ENCODE assay signal across 19 cellular contexts in the genomic region with DNA sequence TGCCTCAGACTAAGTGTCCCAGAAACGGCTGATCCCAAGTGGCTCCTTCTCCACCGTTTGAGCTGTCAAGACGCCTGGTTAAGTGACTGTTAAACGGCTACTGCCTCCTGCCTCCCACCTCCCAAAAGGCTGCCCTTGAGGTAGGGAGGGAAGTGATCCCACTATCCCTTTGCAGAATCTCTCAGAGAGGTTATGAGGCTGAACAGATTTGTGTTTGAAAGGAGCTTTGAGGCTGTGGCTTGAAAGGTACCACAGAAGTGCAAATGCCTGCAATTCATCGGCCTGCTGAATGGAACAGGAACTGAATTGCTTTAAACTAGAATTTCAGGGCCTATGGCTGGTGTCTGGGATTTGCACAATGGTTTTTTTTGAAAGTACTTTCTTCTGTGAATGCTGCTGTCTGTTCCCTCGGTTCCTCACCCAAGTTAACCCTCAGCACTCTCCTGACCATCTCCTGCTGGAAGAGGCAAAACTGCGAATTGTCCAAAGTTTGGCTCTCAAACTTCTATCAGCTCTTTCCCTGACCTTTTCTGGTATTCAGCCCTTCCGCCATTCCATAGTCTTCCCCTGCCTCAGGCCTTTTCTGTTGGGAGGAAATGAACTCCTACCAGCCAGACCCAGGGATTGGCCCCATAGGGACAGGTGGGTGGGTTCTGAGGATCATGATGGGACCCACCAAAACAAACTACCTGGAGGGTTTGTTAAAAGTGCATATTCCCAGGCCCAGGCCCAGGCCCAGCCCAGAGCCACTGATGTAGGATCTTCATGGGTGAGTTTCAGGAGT.
"Had no signal": no experiment of that assay in that cellular context is flagged by ENCODE, and none has a peak within 500 bp of the region (broad histone marks: within the 10 kb centered on the region; RNA-seq: fewer than 3 reads in every experiment).

No MANE protein-coding gene starts in this region.

- H3K4me3 ChIP-seq: esophagus squamous epithelium, left lung, skin epidermis, upper lobe of left lung had no signal

- FAIRE-seq: endothelial cell of umbilical vein, TTC549 had no signal

- H3K4me1 ChIP-seq: esophagus squamous epithelium, left lung, upper lobe of left lung had no signal

- H3K27ac Mint-ChIP-seq: activated CD4-positive, alpha-beta T cell treated with anti-CD3 and anti-CD28 coated beads, Interleukin-2, amount 10 ng/mL, durations not matched to agents 7 days and 5 days; activated naive CD8-positive, alpha-beta T cell treated with anti-CD3 and anti-CD28 coated beads, Interleukin-2, amount 10 ng/mL, durations not matched to agents 7 days and 5 days; activated T-helper 1 cell treated with anti-CD3 and anti-CD28 coated beads, Interleukin-12 subunit alpha, Interleukin-12 subunit beta, Interleukin-2, Interleukin-4 antibody, amounts not matched to agents 30 ng/mL and 10 ng/mL and 1 ng/mL, durations not matched to agents 14 hours and 24 hours and 36 hours had no signal

- H3K27me3 ChIP-seq: brain microvascular endothelial cell, esophagus squamous epithelium, upper lobe of left lung had no signal

- H3K36me3 Mint-ChIP-seq: activated naive CD8-positive, alpha-beta T cell treated with anti-CD3 and anti-CD28 coated beads, Interleukin-2, amount 10 ng/mL, durations not matched to agents 7 days and 5 days; naive B cell had no signal

- H3K9me3 ChIP-seq: esophagus squamous epithelium, left lung, neutrophil, upper lobe of left lung had no signal

- H3K36me3 ChIP-seq: brain microvascular endothelial cell, esophagus squamous epithelium, left lung, neutrophil, upper lobe of left lung had no signal

- H3K4me3 Mint-ChIP-seq: activated CD4-positive, alpha-beta T cell treated with anti-CD3 and anti-CD28 coated beads, Interleukin-2, amount 10 ng/mL, durations not matched to agents 7 days and 5 days; activated naive CD8-positive, alpha-beta T cell treated with anti-CD3 and anti-CD28 coated beads, Interleukin-2, amount 10 ng/mL, durations not matched to agents 7 days and 5 days; activated T-helper 1 cell treated with anti-CD3 and anti-CD28 coated beads, Interleukin-12 subunit alpha, Interleukin-12 subunit beta, Interleukin-2, Interleukin-4 antibody, amounts not matched to agents 30 ng/mL and 10 ng/mL and 1 ng/mL, durations not matched to agents 14 hours and 24 hours and 36 hours; naive B cell had no signal

- ATAC-seq: left lung, right cardiac atrium had no signal

- H3K4me1 Mint-ChIP-seq: naive B cell had no signal

- DNase-seq: activated CD4-positive, alpha-beta T cell treated with anti-CD3 and anti-CD28 coated beads, Interleukin-2, amount 10 ng/mL, durations not matched to agents 7 days and 5 days; activated naive CD4-positive, alpha-beta T cell; activated naive CD8-positive, alpha-beta T cell treated with anti-CD3 and anti-CD28 coated beads, Interleukin-2, amount 10 ng/mL, durations not matched to agents 7 days and 5 days; brain microvascular endothelial cell; effector CD8-positive, alpha-beta T cell; esophagus squamous epithelium; left lung; naive B cell; right cardiac atrium; stimulated activated CD4-positive, alpha-beta T cell treated with anti-CD3 and anti-CD28 coated beads, Interleukin-15, amount 100 ng/mL, for 24 hours; stimulated activated CD4-positive, alpha-beta T cell treated with anti-CD3 and anti-CD28 coated beads, Interleukin-4, amount 100 ng/mL, for 24 hours; stimulated activated naive CD4-positive, alpha-beta T cell; T-helper 2 cell; upper lobe of left lung had no signal

- H3K27ac ChIP-seq: brain microvascular endothelial cell, esophagus squamous epithelium, left lung, neutrophil, skin epidermis, upper lobe of left lung had no signal

- H3K9me3 Mint-ChIP-seq: activated CD4-positive, alpha-beta T cell treated with anti-CD3 and anti-CD28 coated beads, Interleukin-2, amount 10 ng/mL, durations not matched to agents 7 days and 5 days; activated naive CD8-positive, alpha-beta T cell treated with anti-CD3 and anti-CD28 coated beads, Interleukin-2, amount 10 ng/mL, durations not matched to agents 7 days and 5 days; activated T-helper 1 cell treated with anti-CD3 and anti-CD28 coated beads, Interleukin-12 subunit alpha, Interleukin-12 subunit beta, Interleukin-2, Interleukin-4 antibody, amounts not matched to agents 30 ng/mL and 10 ng/mL and 1 ng/mL, durations not matched to agents 14 hours and 24 hours and 36 hours; naive B cell had no signal
